Comparison of ENCODE assay signal across 13 cellular contexts in the genomic region with DNA sequence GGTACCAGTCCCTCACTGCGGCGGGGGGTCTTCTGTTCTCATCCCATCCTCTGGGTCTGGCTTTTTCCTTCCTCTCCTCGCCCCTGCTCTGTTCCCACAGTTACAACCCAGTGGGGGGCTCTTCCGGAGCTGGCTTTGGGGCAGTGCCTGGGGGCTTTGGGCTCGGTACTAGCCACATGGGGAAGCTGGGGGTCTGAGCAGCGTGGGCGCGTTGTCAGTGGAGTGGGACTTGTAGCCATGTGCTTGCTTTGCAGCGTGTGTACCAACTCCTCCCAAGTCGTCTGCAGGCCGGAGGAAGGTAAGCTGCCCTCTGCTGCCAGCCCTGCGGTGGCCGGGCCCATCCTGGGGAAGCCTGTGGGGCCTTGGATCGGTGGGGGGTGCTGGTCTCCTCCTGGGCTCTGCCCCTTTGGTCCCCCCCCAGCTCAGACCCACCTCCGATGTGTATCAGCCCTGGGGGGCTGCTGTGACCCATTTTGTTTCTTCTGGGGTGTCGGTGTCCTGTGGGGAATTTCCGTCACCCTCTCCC. TPM values are rescaled to one million over a fixed set of nuclear protein-coding genes. Genes with fewer than 3 reads are reported as not detected.
DNase-seq lines count a peak whose midpoint lies in the region; ATAC-seq and TF ChIP-seq lines count a peak whose summit lies in the region.
"Had no signal": no experiment of that assay in that cellular context is flagged by ENCODE, and none has a peak within 500 bp of the region (broad histone marks: within the 10 kb centered on the region; RNA-seq: fewer than 3 reads in every experiment).

No MANE protein-coding gene starts in this region.

- no peak for ATAC-seq in left ventricle myocardium superior
- ATAC-seq in lower lobe of right lung, result no peak
- ATAC-seq in HG03378 (IDR thresholded peaks at IDR 0.05; ENCODE audit: unreplicated experiment), result no peak

- H3K9me3 Mint-ChIP-seq in chondrocyte (ENCODE audit: low read depth), result no peaks in the 10 kb centered on the region

- H3K36me3 ChIP-seq in lower lobe of right lung, result no peaks in the 10 kb centered on the region
- no peaks in the 10 kb centered on the region for H3K36me3 ChIP-seq in spleen

- DNase-seq in left ventricle myocardium superior, result peak; percentile 7
- no peak for DNase-seq in cardiac septum (ENCODE audit: low spot score)
- peak; percentile 74 for DNase-seq in chondrocyte (ENCODE audit: low spot score)
- DNase-seq in lower lobe of right lung, result peak; percentile 33
- peak; percentile 36 for DNase-seq in spleen
- DNase-seq in NCI-H2081 (lab: John Stamatoyannopoulos, UW), result no peak
- DNase-seq: DMS53, GF-D8, H7 had no signal

- H3K27me3 ChIP-seq in lower lobe of right lung (ENCODE audit: low read depth) (no peaks in the 10 kb centered on the region), spleen (replicated peaks in 1 of 7) (no peaks in the 10 kb centered on the region)

- H3K9me3 ChIP-seq in lower lobe of right lung (no peaks in the 10 kb centered on the region), spleen (no peaks in the 10 kb centered on the region)
- H3K9me3 ChIP-seq: A549 had no signal

- no peak overlapping the region for H3K27ac Mint-ChIP-seq in chondrocyte (ENCODE audit: unreplicated experiment)
- H3K27ac Mint-ChIP-seq: CD14-positive monocyte had no signal

- 63 to 76% (median 76%) methylated on average over 10 to 17 of the region's 17 CpGs for whole genome bisulfite sequencing in spleen, 5 donors

- peaks cover 2% of the 10 kb centered on the region for H3K27me3 Mint-ChIP-seq in chondrocyte (ENCODE audit: low read depth)

- no peak overlapping the region for H3K4me3 ChIP-seq in lower lobe of right lung
- no peak overlapping the region for H3K4me3 ChIP-seq in spleen
- H3K4me3 ChIP-seq: A549 had no signal

- TF ChIP-seq CTCF in chondrocyte (IDR thresholded peaks at IDR 0.05), result no peak
- no peak for TF ChIP-seq CTCF in lower lobe of right lung (IDR thresholded peaks at IDR 0.05)
- no peak for TF ChIP-seq CTCF in spleen (IDR thresholded peaks at IDR 0.05 in 8 of 11, conservative IDR thresholded peaks at IDR 0.05 in 3 of 11)

- H3K36me3 Mint-ChIP-seq in chondrocyte (ENCODE audit: low read depth), result peaks cover 2% of the 10 kb centered on the region
- H3K36me3 Mint-ChIP-seq: CD14-positive monocyte had no signal

- H3K4me1 ChIP-seq in lower lobe of right lung, result no peaks in the 10 kb centered on the region
- no peaks in the 10 kb centered on the region for H3K4me1 ChIP-seq in spleen
- H3K4me1 ChIP-seq: A549 had no signal

- intact Hi-C loops in left ventricle myocardium superior (cut with micrococcal nuclease), result no loop called here
- intact Hi-C loops in cardiac septum (cut with DNase I), result no loop called here
- intact Hi-C loops in lower lobe of right lung (cut with DNase I), result no loop called here
- intact Hi-C loops in spleen (cut with DNase I; ENCODE audit: low total_unique reads), result no loop called here

- TF ChIP-seq POLR2A in spleen (IDR thresholded peaks at IDR 0.05), result no peak

- H3K27ac ChIP-seq in lower lobe of right lung, result no peak overlapping the region
- H3K27ac ChIP-seq in spleen, result no peak overlapping the region
- H3K27ac ChIP-seq: A549 had no signal

- H3K4me1 Mint-ChIP-seq in chondrocyte (ENCODE audit: low read depth), result no peaks in the 10 kb centered on the region
- H3K4me1 Mint-ChIP-seq: CD14-positive monocyte had no signal

- no peak overlapping the region for H3K4me3 Mint-ChIP-seq in chondrocyte (ENCODE audit: unreplicated experiment)

RNA-seq across cellular contexts. Expression of a gene that starts 17.5 kb away (rescaled TPM):
- not detected for total RNA-seq in left ventricle myocardium superior
- total RNA-seq in cardiac septum, result 0.03 TPM
- total RNA-seq in chondrocyte, result not detected in 3 replicates
- total RNA-seq in lower lobe of right lung, result not detected
- under 1 TPM in 2 of 7 donors, not detected in 5; 0.03 to 0.06 TPM for total RNA-seq in spleen
- under 1 TPM in 1 of 3 donors, not detected in 2; 0.03 TPM for polyA plus RNA-seq in spleen
- total RNA-seq: H7 had no signal
- polyA plus RNA-seq: BJ, CD14-positive monocyte had no signal

RNA-seq across cellular contexts. Expression of a gene that starts 55.7 kb away (rescaled TPM):
- total RNA-seq in left ventricle myocardium superior (not detected), cardiac septum (not detected), chondrocyte (not detected in 3 replicates), lower lobe of right lung (0.09 TPM), spleen (under 1 TPM in 4 of 7 donors, not detected in 3; 0.09 to 0.76 (median 0.34) TPM)
- under 1 TPM; 0.02 to 0.22 (median 0.11) TPM for polyA plus RNA-seq in spleen
- total RNA-seq: H7 had no signal
- polyA plus RNA-seq: A549, BJ, CD14-positive monocyte had no signal

Comparison
In these comparisons a context has a peak if more than half of its experiments do, and no peak if none do; other contexts are left out.
1. DNase-seq: peak in left ventricle myocardium superior (single experiment), chondrocyte (single experiment), lower lobe of right lung (single experiment) and spleen (single experiment); none in cardiac septum (single experiment) and NCI-H2081 (0 of 2).